ENCODE assay signal across 26 cellular contexts in the genomic region with DNA sequence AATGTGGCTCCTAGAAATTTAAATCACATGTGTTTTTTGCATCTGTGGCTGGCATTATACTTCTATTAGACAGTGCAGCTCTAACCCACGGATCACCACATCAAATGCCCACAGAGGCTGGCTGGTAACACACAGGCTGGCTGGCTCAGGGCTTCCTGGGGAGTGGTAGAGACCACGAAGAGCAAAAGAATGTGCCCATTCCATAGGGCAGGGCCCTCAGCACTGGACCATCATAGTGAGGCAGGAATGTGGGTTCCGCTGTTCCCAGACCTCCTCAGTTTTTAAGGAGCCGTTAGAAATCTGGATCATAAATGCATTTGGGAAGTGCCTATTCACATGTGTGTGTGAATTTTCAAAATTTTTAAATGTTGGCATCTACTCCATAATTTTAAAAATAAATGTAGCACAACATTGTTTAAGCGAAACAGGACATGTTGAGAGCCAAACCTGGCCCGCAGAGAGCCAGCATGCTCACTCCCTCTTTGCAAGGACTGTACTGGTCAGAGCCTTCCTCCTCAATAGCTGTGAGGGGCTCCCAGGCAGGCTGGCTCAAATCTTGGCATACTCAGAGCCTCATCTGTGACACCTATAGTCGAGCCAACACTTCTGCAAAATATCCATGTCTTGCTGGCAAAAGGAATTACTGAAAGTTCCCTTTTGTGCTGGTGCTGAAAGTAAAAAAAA.
"Had no signal": no experiment of that assay in that cellular context is flagged by ENCODE, and none has a peak within 500 bp of the region (broad histone marks: within the 10 kb centered on the region; RNA-seq: fewer than 3 reads in every experiment).

No MANE protein-coding gene starts in this region.

- H3K27ac ChIP-seq: Peyer's patch, RWPE1, SJCRH30 had no signal

- H3K9me3 Mint-ChIP-seq: activated CD4-positive, alpha-beta T cell treated with anti-CD3 and anti-CD28 coated beads, Interleukin-2, amount 10 ng/mL, durations not matched to agents 24 days and 14 days; activated naive CD4-positive, alpha-beta T cell treated with anti-CD3 and anti-CD28 coated beads, Interleukin-2, amount 50 U/mL, for 24 hours; activated T-cell treated with anti-CD3 and anti-CD28 coated beads, Interleukin-2, amount 50 U/mL, for 24 hours; activated T-helper 1 cell treated with anti-CD3 and anti-CD28 coated beads, Interleukin-12 subunit alpha, Interleukin-12 subunit beta, Interleukin-2, Interleukin-4 antibody, amounts not matched to agents 30 ng/mL and 10 ng/mL and 1 ng/mL, durations not matched to agents 14 hours and 24 hours and 36 hours had no signal

- H3K4me3 ChIP-seq: Peyer's patch, SJCRH30 had no signal

- ATAC-seq: activated CD8-positive, alpha-beta memory T cell treated with anti-CD3 and anti-CD28 coated beads, Interleukin-2, amount 10 ng/mL, durations not matched to agents 7 days and 5 days had no signal

- H3K36me3 ChIP-seq: Peyer's patch, SJCRH30 had no signal

- H3K4me1 Mint-ChIP-seq: activated B cell treated with CpG ODN at 0.5 μM for 24 hours; activated CD4-positive, alpha-beta T cell treated with anti-CD3 and anti-CD28 coated beads, Interleukin-2, amount 10 ng/mL, durations not matched to agents 24 days and 14 days; activated CD8-positive, alpha-beta memory T cell treated with anti-CD3 and anti-CD28 coated beads, Interleukin-2, amount 10 ng/mL, durations not matched to agents 7 days and 5 days; activated naive CD4-positive, alpha-beta T cell treated with anti-CD3 and anti-CD28 coated beads, Interleukin-2, amount 50 U/mL, for 24 hours; brain had no signal

- H3K27ac Mint-ChIP-seq: activated B cell treated with CpG ODN at 0.5 μM for 24 hours; activated CD4-positive, alpha-beta T cell treated with anti-CD3 and anti-CD28 coated beads, Interleukin-2, amount 10 ng/mL, durations not matched to agents 24 days and 14 days; activated CD8-positive, alpha-beta memory T cell treated with anti-CD3 and anti-CD28 coated beads, Interleukin-2, amount 10 ng/mL, durations not matched to agents 7 days and 5 days; activated naive CD4-positive, alpha-beta T cell treated with anti-CD3 and anti-CD28 coated beads, Interleukin-2, amount 50 U/mL, for 24 hours; activated T-cell treated with anti-CD3 and anti-CD28 coated beads, Interleukin-2, amount 50 U/mL, for 24 hours; activated T-helper 1 cell treated with anti-CD3 and anti-CD28 coated beads, Interleukin-12 subunit alpha, Interleukin-12 subunit beta, Interleukin-2, Interleukin-4 antibody, amounts not matched to agents 30 ng/mL and 10 ng/mL and 1 ng/mL, durations not matched to agents 14 hours and 24 hours and 36 hours; brain had no signal

- H3K4me3 Mint-ChIP-seq: activated B cell treated with CpG ODN at 0.5 μM for 24 hours; activated CD4-positive, alpha-beta T cell treated with anti-CD3 and anti-CD28 coated beads, Interleukin-2, amount 10 ng/mL, durations not matched to agents 24 days and 14 days; activated CD8-positive, alpha-beta memory T cell treated with anti-CD3 and anti-CD28 coated beads, Interleukin-2, amount 10 ng/mL, durations not matched to agents 7 days and 5 days; activated naive CD4-positive, alpha-beta T cell treated with anti-CD3 and anti-CD28 coated beads, Interleukin-2, amount 50 U/mL, for 24 hours; activated T-cell treated with anti-CD3 and anti-CD28 coated beads, Interleukin-2, amount 50 U/mL, for 24 hours; activated T-helper 1 cell treated with anti-CD3 and anti-CD28 coated beads, Interleukin-12 subunit alpha, Interleukin-12 subunit beta, Interleukin-2, Interleukin-4 antibody, amounts not matched to agents 30 ng/mL and 10 ng/mL and 1 ng/mL, durations not matched to agents 14 hours and 24 hours and 36 hours; brain had no signal

- H3K9me3 ChIP-seq: Peyer's patch, SJCRH30, SK-N-SH had no signal

- H3K4me1 ChIP-seq: Peyer's patch, SJCRH30 had no signal

- H3K27me3 ChIP-seq: Peyer's patch, SJCRH30 had no signal

- H3K36me3 Mint-ChIP-seq: activated CD8-positive, alpha-beta memory T cell treated with anti-CD3 and anti-CD28 coated beads, Interleukin-2, amount 10 ng/mL, durations not matched to agents 7 days and 5 days; activated naive CD4-positive, alpha-beta T cell treated with anti-CD3 and anti-CD28 coated beads, Interleukin-2, amount 50 U/mL, for 24 hours; brain had no signal

- DNase-seq: activated B cell treated with CpG ODN at 0.5 μM for 24 hours; activated CD4-positive, alpha-beta T cell treated with anti-CD3 and anti-CD28 coated beads for 1 hour; activated CD4-positive, alpha-beta T cell treated with anti-CD3 and anti-CD28 coated beads, Interleukin-2, amount 10 ng/mL, durations not matched to agents 24 days and 14 days; activated CD4-positive, alpha-beta T cell treated with anti-CD3 and anti-CD28 coated beads, Interleukin-2, amount 50 U/mL, for 48 hours; activated CD8-positive, alpha-beta memory T cell treated with anti-CD3 and anti-CD28 coated beads, Interleukin-2, amount 10 ng/mL, durations not matched to agents 7 days and 5 days; activated effector memory CD4-positive, alpha-beta T cell treated with Interleukin-2 at 50 U/mL for 16 hours; activated naive CD4-positive, alpha-beta T cell; activated T-cell treated with anti-CD3 and anti-CD28 coated beads, Interleukin-2, amount 50 U/mL, for 24 hours; IMR-90; KBM-7; NCI-H1092; NCI-H1417; NCI-H1930; NCI-H2171 treated with DMSO at 0.1 percent for 48 hours; NCI-H345; NCI-H510A; Peyer's patch; Right ventricle myocardium superior; SJCRH30; SK-N-SH; T-helper 2 cell; T1000 had no signal
